7 cellular contexts compared by ENCODE assay signal in the genomic region with DNA sequence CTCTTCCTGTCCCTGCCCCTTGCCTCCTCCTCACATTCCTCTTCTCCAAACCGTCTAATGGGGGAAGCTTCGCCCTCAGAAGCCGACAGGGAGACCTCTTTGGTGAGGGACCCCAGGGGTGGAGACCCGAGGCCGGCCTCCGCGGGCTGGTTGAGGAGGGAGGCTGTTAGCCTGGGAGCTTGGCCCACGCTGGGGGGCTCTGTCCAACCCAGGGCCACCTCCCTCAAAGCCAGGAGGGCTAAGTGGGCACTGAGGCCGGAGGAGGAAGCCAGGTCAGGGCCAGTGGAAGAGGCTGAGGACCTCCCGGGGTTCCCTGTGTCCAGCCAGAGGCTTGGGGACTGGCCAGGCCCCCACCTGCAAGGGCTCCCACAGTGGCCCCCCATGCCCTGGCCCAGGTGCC. TPM values are rescaled to one million over a fixed set of nuclear protein-coding genes. Genes with fewer than 3 reads are reported as not detected.
"Had no signal": no experiment of that assay in that cellular context is flagged by ENCODE, and none has a peak within 500 bp of the region (broad histone marks: within the 10 kb centered on the region; RNA-seq: fewer than 3 reads in every experiment).

No MANE protein-coding gene starts in this region.

- DNase-seq: H9, HCEC 1CT, IMR-90, KG1 had no signal

- H3K4me2 ChIP-seq: GM23338 had no signal

- ATAC-seq: GM23338, K562 had no signal

- H3K4me3 ChIP-seq: GM23338, K562 had no signal

RNA-seq across cellular contexts. Expression of gene GABRD, which starts 5.3 kb away (rescaled TPM):
- total RNA-seq: HT-29, IMR-90 had no signal

RNA-seq across cellular contexts. Expression of gene CFAP74, which starts 20.9 kb away (rescaled TPM):
- total RNA-seq: GM23338, HT-29, IMR-90 had no signal
